Comparison of ENCODE assay signal across 12 cellular contexts in the genomic region with DNA sequence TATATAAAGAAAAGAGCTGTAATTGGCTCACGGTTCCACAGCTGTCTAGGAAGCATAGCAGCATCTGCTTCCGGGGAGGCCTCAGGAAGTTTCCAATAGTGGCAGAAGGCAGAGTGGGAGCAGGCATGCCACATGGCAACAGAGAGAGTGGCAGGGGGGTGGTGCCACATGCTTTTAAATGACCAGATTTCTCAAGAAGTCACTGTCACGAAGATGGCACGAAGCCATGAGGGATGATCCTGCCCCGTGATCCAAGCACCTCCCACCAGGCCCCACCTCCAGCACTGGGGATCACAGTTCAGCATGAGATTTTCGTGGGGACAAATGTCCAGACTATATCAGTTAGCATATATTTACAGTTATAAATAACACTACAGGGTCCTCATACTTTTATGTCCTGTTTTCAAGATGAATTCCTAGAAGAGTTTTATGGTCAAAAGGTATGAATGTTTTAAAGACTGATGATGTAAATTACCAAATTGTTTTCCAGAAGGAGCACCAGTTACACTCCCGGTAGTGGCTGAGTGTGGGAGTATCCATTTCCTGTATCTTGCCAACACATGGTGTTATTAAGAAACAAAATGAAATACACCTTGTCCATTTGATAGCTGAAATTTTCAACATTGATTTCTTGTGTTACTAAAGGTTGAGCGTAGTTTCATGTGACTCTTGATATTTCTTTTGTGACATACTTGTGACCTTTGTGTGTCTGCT. TPM values are rescaled to one million over a fixed set of nuclear protein-coding genes. Genes with fewer than 3 reads are reported as not detected.
DNase-seq lines count a peak whose midpoint lies in the region; ATAC-seq and TF ChIP-seq lines count a peak whose summit lies in the region.
"Had no signal": no experiment of that assay in that cellular context is flagged by ENCODE, and none has a peak within 500 bp of the region (broad histone marks: within the 10 kb centered on the region; RNA-seq: fewer than 3 reads in every experiment).

No MANE protein-coding gene starts in this region.

- H3T11ph ChIP-seq in H9 (ENCODE audit: low read length), result no peak overlapping the region

- H2BK120ac ChIP-seq in H9 (ENCODE audit: low read depth, low read length, poor library complexity, severe bottlenecking), result no peak overlapping the region

- no peaks in the 10 kb centered on the region for H3K9me3 Mint-ChIP-seq in effector memory CD8-positive, alpha-beta T cell
- H3K9me3 Mint-ChIP-seq in nephron (no peaks in the 10 kb centered on the region), H9 (no peaks in the 10 kb centered on the region)

- no peaks in the 10 kb centered on the region for H3K27me3 Mint-ChIP-seq in effector memory CD8-positive, alpha-beta T cell
- peaks cover 6% of the 10 kb centered on the region for H3K27me3 Mint-ChIP-seq in nephron (ENCODE audit: low read depth)
- no peaks in the 10 kb centered on the region for H3K27me3 Mint-ChIP-seq in H9 (ENCODE audit: low read depth)

- no peaks in the 10 kb centered on the region for H3K79me2 ChIP-seq in H9 (ENCODE audit: insufficient read depth, low read length)

- no peak overlapping the region for H2BK20ac ChIP-seq in H9 (ENCODE audit: low read depth, low read length, poor library complexity, severe bottlenecking)

- no peaks in the 10 kb centered on the region for H3K23me2 ChIP-seq in H9 (ENCODE audit: insufficient read length, low read depth, low read length, poor library complexity, severe bottlenecking)

- H3K27me3 ChIP-seq in H9 (ENCODE audit: insufficient read depth, low read length), result no peaks in the 10 kb centered on the region
- H3K27me3 ChIP-seq: ovary, suprapubic skin had no signal

- H3K9me3 ChIP-seq in H9 (ENCODE audit: control insufficient read depth, low read depth, low read length), result no peaks in the 10 kb centered on the region
- H3K9me3 ChIP-seq: lower lobe of right lung, ovary, suprapubic skin had no signal

- no peak for ATAC-seq in effector memory CD8-positive, alpha-beta T cell (replicated peaks)
- no peak for ATAC-seq in GM21515 (IDR thresholded peaks at IDR 0.05; ENCODE audit: unreplicated experiment)
- ATAC-seq: lower lobe of right lung had no signal

- no peak overlapping the region for H3K4me3 Mint-ChIP-seq in effector memory CD8-positive, alpha-beta T cell
- no peak overlapping the region for H3K4me3 Mint-ChIP-seq in nephron
- no peak overlapping the region for H3K4me3 Mint-ChIP-seq in H9

- peaks cover 66% of the 10 kb centered on the region for H3K36me3 Mint-ChIP-seq in effector memory CD8-positive, alpha-beta T cell (ENCODE audit: insufficient read depth)
- H3K36me3 Mint-ChIP-seq in nephron (ENCODE audit: low read depth) (peaks cover 58% of the 10 kb centered on the region), H9 (ENCODE audit: insufficient read depth in 1 of 3, low read depth in 3 of 3) (peaks cover 16 to 70% (median 59%) of the 10 kb centered on the region in 3 experiments; a peak in 6 of 7 replicates)

- H2AK5ac ChIP-seq in H9 (ENCODE audit: insufficient read length, low read length), result no peak overlapping the region

- no peaks in the 10 kb centered on the region for H3K4me1 ChIP-seq in H9 (ENCODE audit: insufficient read depth, low read length)
- H3K4me1 ChIP-seq: lower lobe of right lung had no signal

- H3K18ac ChIP-seq in H9 (ENCODE audit: insufficient read length, low read depth, low read length), result no peak overlapping the region

- TF ChIP-seq CTCF in nephron (IDR thresholded peaks at IDR 0.05; ENCODE audit: unreplicated experiment in 3 of 3) (no peak), H9 (conservative IDR thresholded peaks at IDR 0.05) (no peak)

- H2BK5ac ChIP-seq in H9 (ENCODE audit: insufficient read length, low read length), result no peak overlapping the region

- no CpG with 5 or more reads among the region's 8 CpGs for WGBS in H9 (ENCODE audit: extremely low coverage, insufficient read length, low lambda C conversion rate)

- no peak overlapping the region for H4K91ac ChIP-seq in H9 (ENCODE audit: insufficient read length, low read depth, low read length)

- no peaks in the 10 kb centered on the region for H4K20me1 ChIP-seq in H9 (ENCODE audit: control insufficient read depth, insufficient read depth, insufficient read length)

- no peak overlapping the region for H2BK12ac ChIP-seq in H9 (ENCODE audit: insufficient read length, low read depth, low read length)

- no peak overlapping the region for H2BK15ac ChIP-seq in H9 (ENCODE audit: low read depth, low read length)

- no peak overlapping the region for H3K4me2 ChIP-seq in H9 (ENCODE audit: insufficient read depth, insufficient read length, low read length)

- no peak overlapping the region for H4K8ac ChIP-seq in H9 (replicated peaks; ENCODE audit: insufficient read length, low read depth, low read length)

- peaks cover 10 to 19% of the 10 kb centered on the region in 2 donors for H3K4me1 Mint-ChIP-seq in effector memory CD8-positive, alpha-beta T cell (ENCODE audit: low read depth in 2 of 2)
- peaks cover 7% of the 10 kb centered on the region for H3K4me1 Mint-ChIP-seq in nephron
- no peaks in the 10 kb centered on the region for H3K4me1 Mint-ChIP-seq in H9

- no peak overlapping the region for H2AFZ ChIP-seq in H9 (ENCODE audit: low read length)

- H3K27ac Mint-ChIP-seq in effector memory CD8-positive, alpha-beta T cell, result peak overlapping the region; percentile 54 to 57
- H3K27ac Mint-ChIP-seq in nephron, result peak overlapping the region in 2 of 3 experiments; percentile 29 to 33
- H3K27ac Mint-ChIP-seq in H9, result no peak overlapping the region; a peak in 1 of 7 replicates

- no peak overlapping the region for H3K14ac ChIP-seq in H9 (ENCODE audit: insufficient read depth, low read length)

- H3K56ac ChIP-seq in H9 (ENCODE audit: insufficient read length, low read depth, low read length), result no peak overlapping the region

- H3K23ac ChIP-seq in H9 (ENCODE audit: insufficient read length, low read depth, low read length), result no peak overlapping the region

- H3K4ac ChIP-seq in H9 (ENCODE audit: low read depth, low read length), result no peak overlapping the region

- no peak overlapping the region for H3K9ac ChIP-seq in H9 (ENCODE audit: extremely low read depth, insufficient read length, low read length)

- H3K79me1 ChIP-seq in H9 (ENCODE audit: insufficient read depth, low read depth, low read length, poor library complexity, severe bottlenecking), result no peaks in the 10 kb centered on the region

- peak; percentile 91 for DNase-seq in DMS 273 (lab: John Stamatoyannopoulos, UW; ENCODE audit: unreplicated experiment)
- peak; percentile 92 for DNase-seq in NCI-H2171 (lab: John Stamatoyannopoulos, UW)
- no peak for DNase-seq in effector memory CD8-positive, alpha-beta T cell
- DNase-seq in NCI-H526 (lab: John Stamatoyannopoulos, UW), result no peak
- DNase-seq in NCI-H2227 treated with DMSO at 0.1 percent for 48 hours (lab: John Stamatoyannopoulos, UW), result no peak
- DNase-seq in H9, result no peak
- DNase-seq: HCEC 1CT, lower lobe of right lung had no signal

- H3K27ac ChIP-seq in H9 (ENCODE audit: insufficient read length, low read depth, low read length), result no peak overlapping the region
- H3K27ac ChIP-seq: lower lobe of right lung, ovary, suprapubic skin had no signal

- H4K5ac ChIP-seq in H9 (ENCODE audit: insufficient read length, low read depth, low read length), result no peak overlapping the region

RNA-seq across cellular contexts. Expression of gene FAM118A, which starts 19.2 kb away (rescaled TPM):
- total RNA-seq in H9 (2021), result 34.3 and 37.9 TPM in 2 replicates

RNA-seq across cellular contexts. Expression of gene UPK3A, which starts 44.2 kb away (rescaled TPM):
- total RNA-seq in H9 (2021), result not detected in 2 replicates
- total RNA-seq: lower lobe of right lung, ovary, suprapubic skin had no signal

Comparison
In these comparisons a context has a peak if more than half of its experiments do, and no peak if none do; other contexts are left out.
1. DNase-seq: peak in DMS 273 (single experiment) and NCI-H2171 (single experiment); none in effector memory CD8-positive, alpha-beta T cell (0 of 3), NCI-H526 (0 of 2), NCI-H2227 treated with DMSO at 0.1 percent for 48 hours (single experiment) and H9 (single experiment).
2. H3K27ac Mint-ChIP-seq: peak in effector memory CD8-positive, alpha-beta T cell (2 of 2) and nephron (2 of 3); none in H9 (0 of 3).